In the genomic region with DNA sequence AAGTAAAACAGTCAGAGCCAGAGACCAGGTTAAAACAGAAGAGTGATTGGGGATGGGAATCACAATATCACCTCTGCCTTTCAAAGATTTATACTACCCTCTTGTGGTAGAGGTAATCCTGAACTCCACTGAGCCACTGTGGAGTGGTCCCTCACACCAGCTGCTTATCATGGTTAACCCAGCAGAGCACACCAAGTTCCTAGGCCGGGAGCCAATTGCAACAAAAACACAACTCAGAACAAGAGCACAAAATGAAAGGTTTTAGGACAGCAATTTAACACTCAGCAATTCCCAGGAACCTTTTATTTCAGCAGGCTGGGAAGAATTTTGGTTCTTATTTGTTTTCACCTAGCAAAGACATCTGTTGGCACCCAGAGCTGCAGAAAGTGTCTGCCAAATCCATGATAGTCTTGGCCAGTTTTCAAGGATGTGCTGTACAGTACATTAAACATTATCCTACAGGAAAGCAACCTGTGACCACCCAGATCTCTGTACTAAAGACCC, we compare ENCODE assay signal across 9 cellular contexts.
DNase-seq lines count a peak whose midpoint lies in the region; ATAC-seq and TF ChIP-seq lines count a peak whose summit lies in the region.
"Had no signal": no experiment of that assay in that cellular context is flagged by ENCODE, and none has a peak within 500 bp of the region (broad histone marks: within the 10 kb centered on the region; RNA-seq: fewer than 3 reads in every experiment).

No MANE protein-coding gene starts in this region.

- peak; percentile 20 for TF ChIP-seq CTCF in upper lobe of right lung (IDR thresholded peaks at IDR 0.05)

- H3K9me3 ChIP-seq in upper lobe of right lung: no peaks in the 10 kb centered on the region
- H3K9me3 ChIP-seq: lower lobe of right lung had no signal

- no peaks in the 10 kb centered on the region for H3K36me3 ChIP-seq in upper lobe of right lung
- H3K36me3 ChIP-seq: lower lobe of right lung had no signal

- H3K27me3 ChIP-seq in upper lobe of right lung: no peaks in the 10 kb centered on the region

- H3K4me3 ChIP-seq in upper lobe of right lung: no peak overlapping the region
- H3K4me3 ChIP-seq: lower lobe of right lung had no signal

- ATAC-seq in left ventricle myocardium superior (peak; percentile 99), upper lobe of right lung (peak; percentile 64), GM19035 (IDR thresholded peaks at IDR 0.05; ENCODE audit: unreplicated experiment) (no peak)

- DNase-seq in NCI-H2029 (lab: John Stamatoyannopoulos, UW) (peak; percentile 3), NCI-H2029 treated with DMSO at 0.1 percent for 48 hours (lab: John Stamatoyannopoulos, UW) (no peak), SHP77 treated with DMSO at 0.1 percent for 48 hours (lab: John Stamatoyannopoulos, UW) (peak; percentile 33), left ventricle myocardium superior (peak; percentile 44), upper lobe of right lung (no peak)
- no peak for DNase-seq in stimulated activated CD8-positive, alpha-beta memory T cell treated with anti-CD3 and anti-CD28 coated beads, Interleukin-4, amount 100 ng/mL, for 48 hours
- DNase-seq in activated naive CD4-positive, alpha-beta T cell treated with anti-CD3 and anti-CD28 coated beads, Interleukin-2, amount 50 U/mL, for 16 hours: no peak
- DNase-seq: lower lobe of right lung had no signal

- H3K27ac ChIP-seq in upper lobe of right lung: no peak overlapping the region
- H3K27ac ChIP-seq: lower lobe of right lung had no signal

- H3K4me1 ChIP-seq in upper lobe of right lung: no peaks in the 10 kb centered on the region
- H3K4me1 ChIP-seq: lower lobe of right lung had no signal

- intact Hi-C loops in left ventricle myocardium superior (cut with micrococcal nuclease): no loop called here
- intact Hi-C loops in upper lobe of right lung (cut with DNase I): no loop called here

Comparison
In these comparisons a context has a peak if more than half of its experiments do, and no peak if none do; other contexts are left out.
1. DNase-seq: peak in NCI-H2029 (single experiment), SHP77 treated with DMSO at 0.1 percent for 48 hours (single experiment) and left ventricle myocardium superior (single experiment); none in NCI-H2029 treated with DMSO at 0.1 percent for 48 hours (single experiment), upper lobe of right lung (single experiment), stimulated activated CD8-positive, alpha-beta memory T cell treated with anti-CD3 and anti-CD28 coated beads, Interleukin-4, amount 100 ng/mL, for 48 hours (single experiment) and activated naive CD4-positive, alpha-beta T cell treated with anti-CD3 and anti-CD28 coated beads, Interleukin-2, amount 50 U/mL, for 16 hours (single experiment).